ENCODE assay signal across 1 cellular context in genomic region chr10:133254421-133255120, GRCh38.
TF ChIP-seq lines count a peak whose summit lies in the region.

No MANE protein-coding gene starts in this region.

TF ChIP-seq in IMR-90, 13 proteins besides CTCF, POLR2A, EP300 and RAD21:
- TF ChIP-seq MXI1 (IDR thresholded peaks at IDR 0.05; ENCODE audit: borderline replicate concordance, low read depth, low read length) = no peak
